Comparison of ENCODE assay signal across 1 cellular context in the genomic region with DNA sequence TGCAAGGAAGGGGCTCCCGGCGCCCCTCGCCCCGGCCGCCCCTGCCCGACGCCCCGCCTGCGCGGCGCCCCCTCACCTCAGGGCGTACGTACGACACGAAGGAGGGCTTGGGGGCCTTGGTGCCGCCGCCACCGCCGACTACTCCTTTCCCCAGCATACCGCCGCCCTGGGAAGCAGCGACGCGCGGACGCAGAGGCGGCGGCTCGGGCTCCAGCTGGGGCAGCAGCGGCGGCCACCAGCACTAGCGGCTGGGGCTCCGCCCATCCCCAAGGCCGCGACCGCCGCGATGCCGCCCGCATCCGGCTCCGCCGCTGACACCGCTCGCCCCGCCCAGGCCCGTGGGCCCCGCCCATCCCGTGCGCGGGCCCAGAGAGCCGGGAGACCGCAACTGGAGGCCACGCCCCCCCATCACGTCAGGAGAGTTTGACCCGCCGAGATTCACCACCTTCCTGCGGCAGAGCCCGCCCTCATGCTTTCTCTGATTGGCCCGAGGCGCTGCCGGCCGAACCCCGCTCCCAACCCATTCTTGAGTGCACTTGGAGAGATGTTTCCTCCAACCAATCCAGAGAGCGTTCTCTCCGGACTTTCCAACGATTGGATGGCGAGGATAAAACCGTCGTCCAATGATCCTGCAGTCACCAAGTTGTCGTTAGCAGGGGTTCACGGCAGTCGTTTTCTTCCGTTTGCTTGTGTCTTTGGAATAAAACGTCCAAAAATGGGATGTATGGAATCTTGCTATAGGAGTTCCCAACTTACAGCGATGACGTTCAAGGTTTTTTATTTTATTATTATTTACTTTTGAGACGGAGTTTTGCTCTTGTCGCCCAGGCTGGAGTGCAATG.
TF ChIP-seq lines count a peak whose summit lies in the region.

A gene with protein sequence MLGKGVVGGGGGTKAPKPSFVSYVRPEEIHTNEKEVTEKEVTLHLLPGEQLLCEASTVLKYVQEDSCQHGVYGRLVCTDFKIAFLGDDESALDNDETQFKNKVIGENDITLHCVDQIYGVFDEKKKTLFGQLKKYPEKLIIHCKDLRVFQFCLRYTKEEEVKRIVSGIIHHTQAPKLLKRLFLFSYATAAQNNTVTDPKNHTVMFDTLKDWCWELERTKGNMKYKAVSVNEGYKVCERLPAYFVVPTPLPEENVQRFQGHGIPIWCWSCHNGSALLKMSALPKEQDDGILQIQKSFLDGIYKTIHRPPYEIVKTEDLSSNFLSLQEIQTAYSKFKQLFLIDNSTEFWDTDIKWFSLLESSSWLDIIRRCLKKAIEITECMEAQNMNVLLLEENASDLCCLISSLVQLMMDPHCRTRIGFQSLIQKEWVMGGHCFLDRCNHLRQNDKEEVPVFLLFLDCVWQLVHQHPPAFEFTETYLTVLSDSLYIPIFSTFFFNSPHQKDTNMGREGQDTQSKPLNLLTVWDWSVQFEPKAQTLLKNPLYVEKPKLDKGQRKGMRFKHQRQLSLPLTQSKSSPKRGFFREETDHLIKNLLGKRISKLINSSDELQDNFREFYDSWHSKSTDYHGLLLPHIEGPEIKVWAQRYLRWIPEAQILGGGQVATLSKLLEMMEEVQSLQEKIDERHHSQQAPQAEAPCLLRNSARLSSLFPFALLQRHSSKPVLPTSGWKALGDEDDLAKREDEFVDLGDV (minus strand): TSS at position 258 of the 842 bp plus-strand sequence. CDS start 101 bp downstream, at position 157.

TF ChIP-seq in GM23338, 12 proteins besides CTCF, POLR2A, EP300 and RAD21:
- no peak for TF ChIP-seq ZNF114 (CRISPR knock-in tag; IDR thresholded peaks at IDR 0.05)
- TF ChIP-seq JUNB (IDR thresholded peaks at IDR 0.05; ENCODE audit: unreplicated experiment), result no peak
- peak; percentile 86 for TF ChIP-seq POLR2AphosphoS5 (IDR thresholded peaks at IDR 0.05; ENCODE audit: low read depth)
- no peak for TF ChIP-seq EZH2phosphoT487 (IDR thresholded peaks at IDR 0.05; ENCODE audit: unreplicated experiment)
- TF ChIP-seq CREB1 (CRISPR knock-in tag; IDR thresholded peaks at IDR 0.05; ENCODE audit: low read depth), result peak; percentile 52; the same call in 1 of the 2 replicates
